In the genomic region with DNA sequence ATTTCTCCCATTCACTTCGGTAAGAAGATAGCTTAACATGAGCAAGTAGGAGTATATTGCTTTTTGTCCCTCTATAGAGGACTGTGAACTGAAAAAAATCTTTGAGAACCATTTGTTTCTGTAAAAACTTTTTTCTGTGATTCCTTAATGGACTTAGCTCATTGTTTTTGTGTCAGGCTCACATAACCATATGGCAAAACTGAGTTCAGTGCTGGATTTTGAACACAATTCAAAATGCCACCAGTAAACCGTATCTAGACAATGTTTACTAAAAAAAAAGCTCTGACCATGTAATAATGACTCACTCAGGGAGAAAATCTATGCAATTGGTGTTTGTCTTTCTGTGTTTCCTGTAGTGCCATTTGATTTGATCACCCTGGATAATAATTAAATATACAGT, we compare ENCODE assay signal across 24 cellular contexts. TPM values are rescaled to one million over a fixed set of nuclear protein-coding genes. Genes with fewer than 3 reads are reported as not detected.
DNase-seq lines count a peak whose midpoint lies in the region; ATAC-seq and TF ChIP-seq lines count a peak whose summit lies in the region.
"Had no signal": no experiment of that assay in that cellular context is flagged by ENCODE, and none has a peak within 500 bp of the region (broad histone marks: within the 10 kb centered on the region; RNA-seq: fewer than 3 reads in every experiment).

No MANE protein-coding gene starts in this region.

- no peaks in the 10 kb centered on the region for H4K20me1 ChIP-seq in SK-N-SH (ENCODE audit: insufficient read depth)

- peak overlapping the region; percentile 71 for H3K4me3 Mint-ChIP-seq in glutamatergic neuron (ENCODE audit: unreplicated experiment)
- H3K4me3 Mint-ChIP-seq in WTC11, result no peak overlapping the region
- H3K4me3 Mint-ChIP-seq: activated CD8-positive, alpha-beta T cell treated with anti-CD3 and anti-CD28 coated beads for 36 hours; activated T-cell treated with anti-CD3 and anti-CD28 coated beads, Interleukin-2, amount 50 U/mL, for 4 hours; CD4-positive, alpha-beta T cell; naive thymus-derived CD4-positive, alpha-beta T cell had no signal

- H3K4me1 ChIP-seq in SK-N-SH (ENCODE audit: control insufficient read depth in 1 of 2, insufficient read depth in 2 of 2, low read depth in 1 of 2, low read length in 1 of 2) (no peaks in the 10 kb centered on the region; a peak in 2 of 4 replicates), adipocyte (ENCODE audit: control insufficient read depth, insufficient read depth, low read length) (peaks cover 31% of the 10 kb centered on the region)
- H3K4me1 ChIP-seq: prostate gland had no signal

- no peak overlapping the region for H3K27ac Mint-ChIP-seq in glutamatergic neuron (ENCODE audit: unreplicated experiment)
- no peak overlapping the region for H3K27ac Mint-ChIP-seq in WTC11
- H3K27ac Mint-ChIP-seq: activated CD8-positive, alpha-beta T cell treated with anti-CD3 and anti-CD28 coated beads for 36 hours; CD4-positive, alpha-beta T cell; naive thymus-derived CD4-positive, alpha-beta T cell had no signal

- WGBS in SK-N-SH (ENCODE audit: low lambda C conversion rate), result 34% methylated on average over 2 of the region's 2 CpGs

- DNase-seq in SK-N-SH (no peak), adipocyte (ENCODE audit: low read depth) (peak; percentile 54), glutamatergic neuron (no peak), WTC11 (ENCODE audit: low spot score) (no peak), posterior vena cava (ENCODE audit: low spot score) (no peak), AML-193 (lab: John Stamatoyannopoulos, UW) (no peak), NCI-H82 treated with DMSO at 0.1 percent for 48 hours (lab: John Stamatoyannopoulos, UW; ENCODE audit: unreplicated experiment) (no peak)
- DNase-seq: 8988T; activated CD8-positive, alpha-beta T cell treated with anti-CD3 and anti-CD28 coated beads for 36 hours; activated naive CD4-positive, alpha-beta T cell treated with anti-CD3 and anti-CD28 coated beads, Interleukin-2, amount 50 U/mL, for 16 hours; activated T-cell treated with anti-CD3 and anti-CD28 coated beads, Interleukin-2, amount 50 U/mL, for 4 hours; CD4-positive, alpha-beta T cell; GOT3; naive thymus-derived CD4-positive, alpha-beta T cell; NCI-H187 treated with DMSO at 0.1 percent for 48 hours; NCI-H510A treated with DMSO at 0.1 percent for 48 hours had no signal

- ATAC-seq in SK-N-SH treated with all-trans-retinoic acid at 6 μM for 48 hours (no peak), WTC11 (no peak)
- ATAC-seq: activated CD8-positive, alpha-beta T cell treated with anti-CD3 and anti-CD28 coated beads for 36 hours; activated T-cell treated with anti-CD3 and anti-CD28 coated beads, Interleukin-2, amount 50 U/mL, for 4 hours; HepG2; naive thymus-derived CD4-positive, alpha-beta T cell had no signal

- TF ChIP-seq RAD21 in SK-N-SH (IDR thresholded peaks at IDR 0.05; ENCODE audit: low read length), result no peak

- CTCF ChIA-PET in SK-N-SH (lab: Yijun Ruan, JAX) (interaction anchor here (0.7 to 1.3 kb wide), 2 partner anchors 13 to 260 kb away, joined by 4 read pairs; no protein-coding TSS in a partner anchor), WTC11 (lab: Charles Lee) (no interaction called here)

- H3K9me2 ChIP-seq in SK-N-SH, result no peaks in the 10 kb centered on the region

- TF ChIP-seq EP300 in SK-N-SH (IDR thresholded peaks at IDR 0.05; ENCODE audit: borderline replicate concordance in 1 of 2, low read depth in 1 of 2, low read length in 1 of 2), result no peak

- H2AFZ ChIP-seq in SK-N-SH (ENCODE audit: low read depth), result no peak overlapping the region

- peaks cover 2% of the 10 kb centered on the region for H3K9me3 Mint-ChIP-seq in glutamatergic neuron (ENCODE audit: unreplicated experiment)
- no peaks in the 10 kb centered on the region for H3K9me3 Mint-ChIP-seq in WTC11
- H3K9me3 Mint-ChIP-seq: activated CD8-positive, alpha-beta T cell treated with anti-CD3 and anti-CD28 coated beads for 36 hours; activated T-cell treated with anti-CD3 and anti-CD28 coated beads, Interleukin-2, amount 50 U/mL, for 4 hours; CD4-positive, alpha-beta T cell had no signal

- H3K27me3 Mint-ChIP-seq in glutamatergic neuron (ENCODE audit: unreplicated experiment), result peaks cover 5% of the 10 kb centered on the region
- peaks cover 32% of the 10 kb centered on the region for H3K27me3 Mint-ChIP-seq in WTC11 (ENCODE audit: low read depth)

- H3K4me3 ChIP-seq in SK-N-SH (ENCODE audit: low read depth in 2 of 2, low read length in 1 of 2) (no peak overlapping the region), adipocyte (ENCODE audit: low read length) (peak overlapping the region; percentile 93)
- H3K4me3 ChIP-seq: lung, prostate gland, thoracic aorta had no signal

- H3K36me3 ChIP-seq in SK-N-SH (replicated peaks in 1 of 2; ENCODE audit: control insufficient read depth in 1 of 2, insufficient read depth in 2 of 2, low read length in 1 of 2), result no peaks in the 10 kb centered on the region
- no peaks in the 10 kb centered on the region for H3K36me3 ChIP-seq in adipocyte (ENCODE audit: control insufficient read depth, insufficient read depth, low read length, severe bottlenecking)
- H3K36me3 ChIP-seq: prostate gland, thoracic aorta had no signal

- H3F3A ChIP-seq in SK-N-SH (replicated peaks; ENCODE audit: insufficient read depth), result no peaks in the 10 kb centered on the region

- H3K4me2 ChIP-seq in SK-N-SH, result 0 out of 2 replicates have a peak overlapping the region, but pooled peaks have one; percentile 14

- POLR2A ChIA-PET in SK-N-SH (lab: Yijun Ruan, JAX) (no interaction called here), WTC11 (lab: Charles Lee) (no interaction called here)

- 0 out of 2 replicates have a peak, but pooled peaks cover 3% of the 10 kb centered on the region for H3K79me2 ChIP-seq in SK-N-SH (ENCODE audit: insufficient read depth)

- H3K36me3 Mint-ChIP-seq in glutamatergic neuron (ENCODE audit: unreplicated experiment) (no peaks in the 10 kb centered on the region), WTC11 (no peaks in the 10 kb centered on the region)
- H3K36me3 Mint-ChIP-seq: naive thymus-derived CD4-positive, alpha-beta T cell had no signal

- H3K9me3 ChIP-seq in SK-N-SH, result no peaks in the 10 kb centered on the region
- H3K9me3 ChIP-seq in adipocyte (ENCODE audit: control insufficient read depth, low read length), result no peaks in the 10 kb centered on the region
- H3K9me3 ChIP-seq: prostate gland, thoracic aorta had no signal

- TF ChIP-seq CTCF in SK-N-SH (IDR thresholded peaks at IDR 0.05) (no peak), glutamatergic neuron (IDR thresholded peaks at IDR 0.05; ENCODE audit: partially characterized antibody, unreplicated experiment) (no peak), WTC11 (IDR thresholded peaks at IDR 0.05) (no peak)

- no peaks in the 10 kb centered on the region for H3K27me3 ChIP-seq in SK-N-SH (ENCODE audit: insufficient read depth)
- H3K27me3 ChIP-seq in adipocyte (replicated peaks; ENCODE audit: control insufficient read depth, insufficient read depth, low read length), result peaks cover 14% of the 10 kb centered on the region

- H3K9ac ChIP-seq in SK-N-SH (no peak overlapping the region), adipocyte (ENCODE audit: low read length) (peak overlapping the region; percentile 8)

- peak overlapping the region in 1 of 2 experiments; percentile 34; a peak in 1 of 4 replicates for H3K27ac ChIP-seq in SK-N-SH (ENCODE audit: low read depth in 2 of 2, low read length in 1 of 2)
- H3K27ac ChIP-seq: epithelial cell of prostate, prostate gland, VCaP had no signal

- intact Hi-C loops in posterior vena cava (cut with DNase I), result loop anchor here in 1 of 2 donors (10.0 kb wide), 1 partner anchor 1287 kb away; no protein-coding TSS in a partner anchor

- H3K4me1 Mint-ChIP-seq in glutamatergic neuron (ENCODE audit: low read depth, unreplicated experiment) (peaks cover 20% of the 10 kb centered on the region), WTC11 (peaks cover 34% of the 10 kb centered on the region)

TF ChIP-seq in SK-N-SH, 30 proteins besides CTCF, POLR2A, EP300 and RAD21 (continues in another document):
- no peak for TF ChIP-seq NRF1 (IDR thresholded peaks at IDR 0.05; ENCODE audit: low read depth, low read length)
- TF ChIP-seq TAF1 (IDR thresholded peaks at IDR 0.05; ENCODE audit: borderline replicate concordance, low read depth, low read length), result no peak
- TF ChIP-seq FOXJ3 (CRISPR knock-in tag; IDR thresholded peaks at IDR 0.05), result no peak

TF ChIP-seq in SK-N-SH treated with all-trans-retinoic acid at 6 μM for 48 hours, 23 proteins besides CTCF, POLR2A, EP300 and RAD21:
- no peak for TF ChIP-seq BACH2 (CRISPR knock-in tag; IDR thresholded peaks at IDR 0.05; ENCODE audit: borderline replicate concordance)

TF ChIP-seq in WTC11, 78 proteins besides CTCF, POLR2A, EP300 and RAD21 (continues in another document):
- TF ChIP-seq, protein P1, sequence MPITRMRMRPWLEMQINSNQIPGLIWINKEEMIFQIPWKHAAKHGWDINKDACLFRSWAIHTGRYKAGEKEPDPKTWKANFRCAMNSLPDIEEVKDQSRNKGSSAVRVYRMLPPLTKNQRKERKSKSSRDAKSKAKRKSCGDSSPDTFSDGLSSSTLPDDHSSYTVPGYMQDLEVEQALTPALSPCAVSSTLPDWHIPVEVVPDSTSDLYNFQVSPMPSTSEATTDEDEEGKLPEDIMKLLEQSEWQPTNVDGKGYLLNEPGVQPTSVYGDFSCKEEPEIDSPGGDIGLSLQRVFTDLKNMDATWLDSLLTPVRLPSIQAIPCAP (CRISPR knock-in tag; IDR thresholded peaks at IDR 0.05), result no peak
- TF ChIP-seq, protein P2, sequence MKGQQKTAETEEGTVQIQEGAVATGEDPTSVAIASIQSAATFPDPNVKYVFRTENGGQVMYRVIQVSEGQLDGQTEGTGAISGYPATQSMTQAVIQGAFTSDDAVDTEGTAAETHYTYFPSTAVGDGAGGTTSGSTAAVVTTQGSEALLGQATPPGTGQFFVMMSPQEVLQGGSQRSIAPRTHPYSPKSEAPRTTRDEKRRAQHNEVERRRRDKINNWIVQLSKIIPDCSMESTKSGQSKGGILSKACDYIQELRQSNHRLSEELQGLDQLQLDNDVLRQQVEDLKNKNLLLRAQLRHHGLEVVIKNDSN (CRISPR knock-in tag; IDR thresholded peaks at IDR 0.05), result no peak
- TF ChIP-seq TCF7 (CRISPR knock-in tag; IDR thresholded peaks at IDR 0.05; ENCODE audit: low read depth) (no peak), TP53 (CRISPR knock-in tag; IDR thresholded peaks at IDR 0.05) (no peak), PRRX2 (CRISPR knock-in tag; IDR thresholded peaks at IDR 0.05) (no peak), EMX1 (CRISPR knock-in tag; IDR thresholded peaks at IDR 0.05) (no peak), ZNF138 (CRISPR knock-in tag; conservative IDR thresholded peaks at IDR 0.05) (no peak)
- TF ChIP-seq, protein P3, sequence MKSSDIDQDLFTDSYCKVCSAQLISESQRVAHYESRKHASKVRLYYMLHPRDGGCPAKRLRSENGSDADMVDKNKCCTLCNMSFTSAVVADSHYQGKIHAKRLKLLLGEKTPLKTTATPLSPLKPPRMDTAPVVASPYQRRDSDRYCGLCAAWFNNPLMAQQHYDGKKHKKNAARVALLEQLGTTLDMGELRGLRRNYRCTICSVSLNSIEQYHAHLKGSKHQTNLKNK (CRISPR knock-in tag; IDR thresholded peaks at IDR 0.05), result no peak

RNA-seq across cellular contexts. Expression of a gene that starts 5.2 kb away (rescaled TPM):
- 0.46 and 1.1 TPM in 2 replicates for polyA plus RNA-seq in SK-N-SH (2012; rRNA removed)
- 1.1 TPM in 2 replicates for polyA plus RNA-seq in SK-N-SH (2012; cell fraction: cytosol; rRNA removed)
- polyA plus RNA-seq in SK-N-SH (2012; cell fraction: nucleus; rRNA removed), result 0.65 and 0.79 TPM in 2 replicates
- 16.7 TPM for total RNA-seq in glutamatergic neuron (ENCODE audit: unreplicated experiment)
- total RNA-seq in WTC11 (2021), result 1.6 to 5.5 TPM (median 3.8 TPM) in 3 replicates
- 1 to 10 TPM; 3.1 to 4.8 TPM for total RNA-seq in posterior vena cava
- total RNA-seq: activated CD8-positive, alpha-beta T cell treated with anti-CD3 and anti-CD28 coated beads for 36 hours; activated T-cell treated with anti-CD3 and anti-CD28 coated beads, Interleukin-2, amount 50 U/mL, for 4 hours; CD4-positive, alpha-beta T cell; HepG2; naive thymus-derived CD4-positive, alpha-beta T cell; T-helper 1 cell treated with Interleukin-12 subunit alpha and Interleukin-12 subunit beta and Interleukin-4 antibody, amounts not matched to agents 30 ng/mL and 1 ng/mL, for 36 hours had no signal
- polyA plus RNA-seq: HepG2; naive thymus-derived CD4-positive, alpha-beta T cell had no signal
